In the genomic region with DNA sequence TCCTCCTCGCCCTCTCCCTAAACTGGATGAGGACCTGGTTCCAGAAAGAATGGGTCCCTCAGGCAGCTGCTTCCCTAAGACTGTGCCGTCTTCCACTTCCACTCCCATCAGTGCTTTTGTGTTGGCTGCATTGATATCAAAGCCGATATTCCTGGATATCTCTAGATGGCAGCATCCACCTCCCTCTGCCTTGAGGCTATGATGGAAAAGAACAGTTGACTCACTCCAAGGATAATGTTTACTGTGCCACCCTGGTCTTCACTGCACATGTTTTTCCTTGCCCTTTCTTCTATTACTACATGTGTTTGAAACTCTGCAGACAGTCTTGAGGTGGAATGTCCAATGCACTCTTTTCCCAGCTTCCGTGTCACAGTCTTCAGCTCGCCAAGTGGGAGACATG, we compare ENCODE assay signal across 8 cellular contexts.
DNase-seq lines count a peak whose midpoint lies in the region; ATAC-seq and TF ChIP-seq lines count a peak whose summit lies in the region.

No MANE protein-coding gene starts in this region.

- H3K23me2 ChIP-seq in H9 (ENCODE audit: insufficient read length, low read depth, low read length, poor library complexity, severe bottlenecking) = no peaks in the 10 kb centered on the region

- H3K4me3 ChIP-seq in fibroblast of the aortic adventitia (ENCODE audit: low read depth, low read length) (no peak overlapping the region), retinal pigment epithelial cell (ENCODE audit: low read length) (no peak overlapping the region)

- TF ChIP-seq CTCF in H9 (conservative IDR thresholded peaks at IDR 0.05) (peak; percentile 33; the same call in 2 of the 3 replicates), RWPE1 (conservative IDR thresholded peaks at IDR 0.05; ENCODE audit: low read depth) (peak; percentile 87), fibroblast of the aortic adventitia (IDR thresholded peaks at IDR 0.05; ENCODE audit: insufficient read depth, low read length) (peak; percentile 65), retinal pigment epithelial cell (conservative IDR thresholded peaks at IDR 0.05; ENCODE audit: low read depth, low read length) (peak; percentile 59)

- H3K4me2 ChIP-seq in H9 (ENCODE audit: insufficient read depth, insufficient read length, low read length) = no peak overlapping the region

- no CpG with 5 or more reads among the region's 5 CpGs for WGBS in H9 (ENCODE audit: extremely low coverage, insufficient read length, low lambda C conversion rate)

- H3K36me3 Mint-ChIP-seq in H9 (ENCODE audit: insufficient read depth in 1 of 3, low read depth in 3 of 3) = no peaks in the 10 kb centered on the region

- no peaks in the 10 kb centered on the region for H3K79me2 ChIP-seq in H9 (ENCODE audit: insufficient read depth, low read length)

- no peak overlapping the region for H3K4me3 Mint-ChIP-seq in H9

- H3K9me3 ChIP-seq in H9 (ENCODE audit: control insufficient read depth, low read depth, low read length) = no peaks in the 10 kb centered on the region

- H3K9me3 Mint-ChIP-seq in H9 = no peaks in the 10 kb centered on the region

- H3K56ac ChIP-seq in H9 (ENCODE audit: insufficient read length, low read depth, low read length) = no peak overlapping the region

- H3K14ac ChIP-seq in H9 (ENCODE audit: insufficient read depth, low read length) = no peak overlapping the region

- peaks cover 2% of the 10 kb centered on the region; the same call in 1 of the 2 replicates for H3K4me1 ChIP-seq in H9 (ENCODE audit: insufficient read depth, low read length)

- no peaks in the 10 kb centered on the region for H4K20me1 ChIP-seq in H9 (ENCODE audit: control insufficient read depth, insufficient read depth, insufficient read length)

- H3K79me1 ChIP-seq in H9 (ENCODE audit: insufficient read depth, low read depth, low read length, poor library complexity, severe bottlenecking) = no peaks in the 10 kb centered on the region

- H2AFZ ChIP-seq in H9 (ENCODE audit: low read length) = no peak overlapping the region

- H2BK15ac ChIP-seq in H9 (ENCODE audit: low read depth, low read length) = no peak overlapping the region

- H2BK20ac ChIP-seq in H9 (ENCODE audit: low read depth, low read length, poor library complexity, severe bottlenecking) = no peak overlapping the region

- intact Hi-C loops in posterior vena cava (cut with DNase I) = loop anchor here in 1 of 2 donors (10.0 kb wide), 1 partner anchor 397 kb away; no protein-coding TSS in a partner anchor

- no peak overlapping the region for H2BK5ac ChIP-seq in H9 (ENCODE audit: insufficient read length, low read length)

- no peak overlapping the region for H3K27ac Mint-ChIP-seq in H9

- H3K4me1 Mint-ChIP-seq in H9 = peaks cover 3 to 15% of the 10 kb centered on the region in 2 experiments; a peak in 2 of 4 replicates

- H3K27me3 ChIP-seq in H9 (ENCODE audit: insufficient read depth, low read length) = no peaks in the 10 kb centered on the region

- no peak overlapping the region for H3K9ac ChIP-seq in H9 (ENCODE audit: extremely low read depth, insufficient read length, low read length)

- H2BK12ac ChIP-seq in H9 (ENCODE audit: insufficient read length, low read depth, low read length) = no peak overlapping the region

- no peak overlapping the region for H4K8ac ChIP-seq in H9 (replicated peaks; ENCODE audit: insufficient read length, low read depth, low read length)

- no peak overlapping the region for H4K5ac ChIP-seq in H9 (ENCODE audit: insufficient read length, low read depth, low read length)

- H2BK120ac ChIP-seq in H9 (ENCODE audit: low read depth, low read length, poor library complexity, severe bottlenecking) = no peak overlapping the region

- H3K18ac ChIP-seq in H9 (ENCODE audit: insufficient read length, low read depth, low read length) = no peak overlapping the region

- POLR2A ChIA-PET in RWPE1 (lab: Yijun Ruan, JAX; ENCODE audit: low non-redundant PET) = no interaction called here

- H3K23ac ChIP-seq in H9 (ENCODE audit: insufficient read length, low read depth, low read length) = no peak overlapping the region

- H3K27ac ChIP-seq in H9 (ENCODE audit: insufficient read length, low read depth, low read length) = no peak overlapping the region
- no peak overlapping the region for H3K27ac ChIP-seq in RWPE1

- peaks cover 4% of the 10 kb centered on the region; the same call in 1 of the 2 replicates for H3K27me3 Mint-ChIP-seq in H9 (ENCODE audit: low read depth)

- H3K4ac ChIP-seq in H9 (ENCODE audit: low read depth, low read length) = no peak overlapping the region

- H3T11ph ChIP-seq in H9 (ENCODE audit: low read length) = no peak overlapping the region

- no peak for ATAC-seq in HG03135 (IDR thresholded peaks at IDR 0.05; ENCODE audit: unreplicated experiment)
- no peak for ATAC-seq in HG02870 (IDR thresholded peaks at IDR 0.05; ENCODE audit: unreplicated experiment)
- ATAC-seq in HG03097 (IDR thresholded peaks at IDR 0.05; ENCODE audit: low FRiP score, unreplicated experiment) = no peak

- H4K91ac ChIP-seq in H9 (ENCODE audit: insufficient read length, low read depth, low read length) = no peak overlapping the region

- CTCF ChIA-PET in RWPE1 (lab: Yijun Ruan, JAX) = interaction anchor here (0.6 to 1.2 kb wide), 8 partner anchors 10 to 509 kb away, joined by 3 to 5 read pairs (median 4); no protein-coding TSS in a partner anchor

- H2AK5ac ChIP-seq in H9 (ENCODE audit: insufficient read length, low read length) = no peak overlapping the region

- no peak for DNase-seq in H9
- DNase-seq in RWPE1 (ENCODE audit: low spot score) = peak; percentile 92
- peak; percentile 65 for DNase-seq in fibroblast of the aortic adventitia (ENCODE audit: low read depth)
- DNase-seq in retinal pigment epithelial cell (ENCODE audit: low read depth) = peak; percentile 9
- DNase-seq in posterior vena cava (ENCODE audit: low spot score) = no peak

Comparison
In these comparisons a context has a peak if more than half of its experiments do, and no peak if none do; other contexts are left out.
1. DNase-seq: peak in RWPE1 (single experiment), fibroblast of the aortic adventitia (single experiment) and retinal pigment epithelial cell (single experiment); none in H9 (single experiment) and posterior vena cava (single experiment).
2. CTCF ChIP-seq: peak in every context shown above with its lines; median percentile 87 in RWPE1; 65 in fibroblast of the aortic adventitia; 59 in retinal pigment epithelial cell; 33 in H9.